In genomic region chr18:36186461-36187137, GRCh38 we compare ENCODE assay signal across 8 cellular contexts. TPM values are rescaled to one million over a fixed set of nuclear protein-coding genes. Genes with fewer than 3 reads are reported as not detected.
DNase-seq lines count a peak whose midpoint lies in the region; FAIRE-seq and TF ChIP-seq lines count a peak whose summit lies in the region.

No MANE protein-coding gene starts in this region.

- no peak for TF ChIP-seq POLR2A in H1 (IDR thresholded peaks at IDR 0.05; ENCODE audit: control extremely low read depth in 1 of 2, low read depth in 2 of 2, low read length in 2 of 2)

- H3K9me3 Mint-ChIP-seq in activated naive CD4-positive, alpha-beta T cell treated with anti-CD3 and anti-CD28 coated beads, Interleukin-2, amount 50 U/mL, for 24 hours = no peaks in the 10 kb centered on the region

- no peak overlapping the region for H3K56ac ChIP-seq in H1 (replicated peaks; ENCODE audit: insufficient read length, low read depth, low read length)

- H2BK5ac ChIP-seq in H1 (ENCODE audit: low read depth, low read length) = no peak overlapping the region

- H3K18ac ChIP-seq in H1 (ENCODE audit: extremely low read depth, low read length) = no peak overlapping the region; the same call in 1 of the 2 replicates

- peak overlapping the region; percentile 75 to 91 for H3K4me2 ChIP-seq in H1 (ENCODE audit: insufficient read depth in 1 of 2, low read depth in 2 of 2, low read length in 2 of 2)

- no peak; a peak in 2 of 4 replicates for TF ChIP-seq RAD21 in H1 (IDR thresholded peaks at IDR 0.05 in 1 of 2, conservative IDR thresholded peaks at IDR 0.05 in 1 of 2; ENCODE audit: low read depth in 2 of 2, low read length in 2 of 2)

- FAIRE-seq in H1 (lab: Jason Lieb, UNC) = no peak

- no peak overlapping the region for H3K27ac Mint-ChIP-seq in activated naive CD4-positive, alpha-beta T cell treated with anti-CD3 and anti-CD28 coated beads, Interleukin-2, amount 50 U/mL, for 24 hours

- no peak overlapping the region for H3K14ac ChIP-seq in H1 (ENCODE audit: insufficient read length)

- no peak overlapping the region for H3K23ac ChIP-seq in H1 (ENCODE audit: insufficient read length)

- H3K4me3 ChIP-seq in H1 (ENCODE audit: extremely low read depth in 1 of 4, insufficient read depth in 2 of 4, low read depth in 3 of 4, low read length in 4 of 4) (peak overlapping the region; percentile 54 to 79 (median 74)), mucosa of stomach (ENCODE audit: low read length) (peak overlapping the region; percentile 62)

- H4K91ac ChIP-seq in H1 (replicated peaks; ENCODE audit: insufficient read length, low read length) = no peak overlapping the region

- no peak overlapping the region for H2BK12ac ChIP-seq in H1 (ENCODE audit: low read depth, low read length)

- H2BK120ac ChIP-seq in H1 (replicated peaks; ENCODE audit: low read depth, low read length) = no peak overlapping the region

- H3K4me3 Mint-ChIP-seq in activated naive CD4-positive, alpha-beta T cell treated with anti-CD3 and anti-CD28 coated beads, Interleukin-2, amount 50 U/mL, for 24 hours = peak overlapping the region; percentile 83

- no peak overlapping the region for H2BK20ac ChIP-seq in H1 (ENCODE audit: low read length)

- no peak overlapping the region for H2AK5ac ChIP-seq in H1 (ENCODE audit: low read depth, low read length)

- peaks cover 3% of the 10 kb centered on the region; the same call in 1 of the 2 replicates for H3K79me1 ChIP-seq in H1 (ENCODE audit: low read depth, low read length)

- H3K27me3 ChIP-seq in H1 (replicated peaks in 1 of 4; ENCODE audit: control insufficient read depth in 3 of 4, extremely low read depth in 1 of 4, insufficient read depth in 3 of 4, low read length in 3 of 4) (peaks cover 0 to 39% (median 27%) of the 10 kb centered on the region in 4 experiments; a peak in 6 of 7 replicates), mucosa of stomach (ENCODE audit: control insufficient read depth, insufficient read depth, low read length) (peaks cover 4% of the 10 kb centered on the region)

- H2BK15ac ChIP-seq in H1 (ENCODE audit: low read length) = no peak overlapping the region

- H3K23me2 ChIP-seq in H1 (ENCODE audit: low read depth, low read length) = peaks cover 15% of the 10 kb centered on the region; the same call in 1 of the 2 replicates

- no peak for DNase-seq in activated naive CD4-positive, alpha-beta T cell (lab: John Stamatoyannopoulos, UW)
- DNase-seq in RWPE1 (ENCODE audit: low spot score) = peak; percentile 13
- peak in 1 of 2 experiments; percentile 74 for DNase-seq in H1 (ENCODE audit: low read depth in 1 of 2, low spot score in 2 of 2)
- DNase-seq in NCI-H82 treated with DMSO at 0.1 percent for 48 hours (lab: John Stamatoyannopoulos, UW; ENCODE audit: unreplicated experiment) = no peak
- no peak for DNase-seq in NK-92 treated with Interleukin-12 subunit alpha and Interleukin-12 subunit beta, amount 100 ng/mL, for 24 hours (lab: John Stamatoyannopoulos, UW)
- no peak for DNase-seq in stimulated activated CD4-positive, alpha-beta T cell treated with anti-CD3 and anti-CD28 coated beads, Interleukin-4, amount 100 ng/mL, for 1 hour

- 0 out of 2 replicates have a peak overlapping the region, but pooled peaks have one; percentile 41 for H4K8ac ChIP-seq in H1 (ENCODE audit: extremely low read depth, insufficient read depth, low read length)

- POLR2A ChIA-PET in RWPE1 (lab: Yijun Ruan, JAX; ENCODE audit: low non-redundant PET) = no interaction called here
- POLR2A ChIA-PET in H1 (lab: Charles Lee; ENCODE audit: partially characterized antibody) = interaction anchor here (0.7 to 6.6 kb wide), 6 partner anchors 12 to 111 kb away, joined by 3 to 56 read pairs (median 11); partner anchors contain the start of genes ELP2, FHOD3 and SLC39A6

- H3K36me3 ChIP-seq in H1 (ENCODE audit: control insufficient read depth in 2 of 4, insufficient read depth in 4 of 4, low read length in 3 of 4) (no peaks in the 10 kb centered on the region), mucosa of stomach (ENCODE audit: control insufficient read depth, insufficient read depth, low read length) (no peaks in the 10 kb centered on the region)

- H3K4me1 Mint-ChIP-seq in activated naive CD4-positive, alpha-beta T cell treated with anti-CD3 and anti-CD28 coated beads, Interleukin-2, amount 50 U/mL, for 24 hours = peaks cover 13% of the 10 kb centered on the region

- CTCF ChIA-PET in RWPE1 (lab: Yijun Ruan, JAX) = interaction anchor here (0.7 kb wide), 1 partner anchor 157 kb away, joined by 4 read pairs; no protein-coding TSS in a partner anchor
- CTCF ChIA-PET in H1 (lab: Charles Lee; ENCODE audit: partially characterized antibody) = interaction anchor here (0.7 to 6.7 kb wide), 5 partner anchors 25 to 97 kb away, joined by 3 to 35 read pairs (median 3); no protein-coding TSS in a partner anchor

- H3K36me3 Mint-ChIP-seq in activated naive CD4-positive, alpha-beta T cell treated with anti-CD3 and anti-CD28 coated beads, Interleukin-2, amount 50 U/mL, for 24 hours = peaks cover 1% of the 10 kb centered on the region

- H3K9me3 ChIP-seq in H1 (ENCODE audit: insufficient read depth in 2 of 2, low read depth in 1 of 2, low read length in 1 of 2) (no peaks in the 10 kb centered on the region), mucosa of stomach (ENCODE audit: control insufficient read depth, low read length) (no peaks in the 10 kb centered on the region)

- H3K4me1 ChIP-seq in H1 (replicated peaks in 1 of 4; ENCODE audit: control insufficient read depth in 3 of 4, insufficient read depth in 4 of 4, low read length in 3 of 4) = peaks cover 3 to 13% (median 8%) of the 10 kb centered on the region in 4 experiments
- H3K4me1 ChIP-seq in mucosa of stomach (ENCODE audit: control insufficient read depth, insufficient read depth, low read length) = peaks cover 14% of the 10 kb centered on the region

- no peak for TF ChIP-seq EP300 in H1 (IDR thresholded peaks at IDR 0.05; ENCODE audit: borderline replicate concordance in 1 of 2, low read depth in 2 of 2, low read length in 2 of 2)

- H3K27ac ChIP-seq in RWPE1 = peak overlapping the region; percentile 93
- H3K27ac ChIP-seq in H1 (ENCODE audit: low read depth, low read length) = no peak overlapping the region

- H3K9ac ChIP-seq in H1 (replicated peaks in 1 of 4; ENCODE audit: extremely low read depth in 1 of 4, low read depth in 3 of 4, low read length in 3 of 4) = peak overlapping the region in 3 of 4 experiments; percentile 65 to 72 (median 66); a peak in 3 of 7 replicates
- peak overlapping the region; percentile 83 for H3K9ac ChIP-seq in mucosa of stomach (ENCODE audit: low read length)

- peaks cover 0 to 2% of the 10 kb centered on the region in 2 experiments for H4K20me1 ChIP-seq in H1 (replicated peaks in 1 of 2; ENCODE audit: control insufficient read depth in 1 of 2, insufficient read depth in 2 of 2, low read length in 2 of 2)

- peaks cover 0 to 13% of the 10 kb centered on the region in 2 experiments; a peak in 1 of 4 replicates for H3K79me2 ChIP-seq in H1 (ENCODE audit: control insufficient read depth in 1 of 2, insufficient read depth in 2 of 2, low read length in 2 of 2)

- peak overlapping the region; percentile 67; the same call in 1 of the 2 replicates for H2AFZ ChIP-seq in H1 (ENCODE audit: low read length)

- no peak overlapping the region for H3K4ac ChIP-seq in H1 (replicated peaks; ENCODE audit: insufficient read length, low read depth, low read length)

- no peak for TF ChIP-seq CTCF in RWPE1 (conservative IDR thresholded peaks at IDR 0.05; ENCODE audit: low read depth)
- no peak for TF ChIP-seq CTCF in H1 (IDR thresholded peaks at IDR 0.05; ENCODE audit: control extremely low read depth in 1 of 3, insufficient read depth in 1 of 3, low read depth in 1 of 3, low read length in 3 of 3)

- WGBS in H1 (ENCODE audit: extremely low coverage in 1 of 2, insufficient coverage in 1 of 2, insufficient read length in 1 of 2, insufficient replicate concordance in 2 of 2, low coverage in 1 of 2, low lambda C conversion rate in 2 of 2, missing lambda C conversion rate in 1 of 2), 2 experiments = 11% methylated on average over 21 of the region's 42 CpGs; no CpG with 5 or more reads in 1 of the 2 experiments

- no peak overlapping the region for H4K5ac ChIP-seq in H1 (ENCODE audit: insufficient read length, low read depth, low read length)

- peaks cover 16% of the 10 kb centered on the region for H3K27me3 Mint-ChIP-seq in activated naive CD4-positive, alpha-beta T cell treated with anti-CD3 and anti-CD28 coated beads, Interleukin-2, amount 50 U/mL, for 24 hours

RNA-seq across cellular contexts. Expression of gene MOCOS, which starts 0.7 kb away (rescaled TPM):
- 5.8 and 6.5 TPM in 2 replicates for total RNA-seq in H1 (2021; fragmentation: NEBNext Ultra II Directional; extraction: Animal tissue kit (Norgen Biotek cat#: 25700))
- 4.7 and 4.8 TPM in 2 replicates for polyA plus RNA-seq in H1 (2011; rRNA removed)
- polyA plus RNA-seq in H1 (2011; cell fraction: cytosol; rRNA removed) = 4.5 TPM
- polyA plus RNA-seq in H1 (2011; cell fraction: nucleus; rRNA removed) = 10.3 TPM
- polyA plus RNA-seq in H1 (2012, experiment 1 of 2) = 4.7 to 6.5 TPM (median 5.0 TPM) in 4 replicates
- 2.5 TPM for polyA plus RNA-seq in H1 (2012, experiment 2 of 2)
- 2.5 TPM for polyA plus RNA-seq in H1 (2013, experiment 1 of 2)
- 2.4 TPM for polyA plus RNA-seq in H1 (2013, experiment 2 of 2)
- 13.7 and 15.0 TPM in 2 replicates for polyA minus RNA-seq in H1 (2011; rRNA and poly(A)+ RNA removed)
- 5.4 TPM for polyA minus RNA-seq in H1 (2011; cell fraction: cytosol; rRNA and poly(A)+ RNA removed)
- 9.7 TPM for polyA minus RNA-seq in H1 (2011; cell fraction: nucleus; rRNA and poly(A)+ RNA removed)

RNA-seq across cellular contexts. Expression of gene ELP2, which starts 56.9 kb away (rescaled TPM):
- total RNA-seq in H1 (2021; fragmentation: NEBNext Ultra II Directional; extraction: Animal tissue kit (Norgen Biotek cat#: 25700)) = 156 and 165 TPM in 2 replicates
- 45.3 and 55.8 TPM in 2 replicates for polyA plus RNA-seq in H1 (2011; rRNA removed)
- polyA plus RNA-seq in H1 (2011; cell fraction: cytosol; rRNA removed) = 67.3 TPM
- polyA plus RNA-seq in H1 (2011; cell fraction: nucleus; rRNA removed) = 120 TPM
- 137 to 158 TPM (median 144 TPM) in 4 replicates for polyA plus RNA-seq in H1 (2012, experiment 1 of 2)
- 10.1 TPM for polyA plus RNA-seq in H1 (2012, experiment 2 of 2)
- polyA plus RNA-seq in H1 (2013, experiment 1 of 2) = 80.7 TPM
- 82.7 TPM for polyA plus RNA-seq in H1 (2013, experiment 2 of 2)
- polyA minus RNA-seq in H1 (2011; rRNA and poly(A)+ RNA removed) = 208 and 245 TPM in 2 replicates
- polyA minus RNA-seq in H1 (2011; cell fraction: cytosol; rRNA and poly(A)+ RNA removed) = 67.2 TPM
- 132 TPM for polyA minus RNA-seq in H1 (2011; cell fraction: nucleus; rRNA and poly(A)+ RNA removed)

RNA-seq across cellular contexts. Expression of gene SLC39A6, which starts 57.5 kb away (rescaled TPM):
- 36.8 and 37.2 TPM in 2 replicates for total RNA-seq in H1 (2021; fragmentation: NEBNext Ultra II Directional; extraction: Animal tissue kit (Norgen Biotek cat#: 25700))
- 28.5 and 55.4 TPM in 2 replicates for polyA plus RNA-seq in H1 (2011; rRNA removed)
- polyA plus RNA-seq in H1 (2011; cell fraction: cytosol; rRNA removed) = 49.2 TPM
- polyA plus RNA-seq in H1 (2011; cell fraction: nucleus; rRNA removed) = 36.1 TPM
- polyA plus RNA-seq in H1 (2012, experiment 1 of 2) = 31.6 to 45.2 TPM (median 39.5 TPM) in 4 replicates
- 1.6 TPM for polyA plus RNA-seq in H1 (2012, experiment 2 of 2)
- 46.3 TPM for polyA plus RNA-seq in H1 (2013, experiment 1 of 2)
- 54.4 TPM for polyA plus RNA-seq in H1 (2013, experiment 2 of 2)
- 76.3 and 104 TPM in 2 replicates for polyA minus RNA-seq in H1 (2011; rRNA and poly(A)+ RNA removed)
- 23.3 TPM for polyA minus RNA-seq in H1 (2011; cell fraction: cytosol; rRNA and poly(A)+ RNA removed)
- polyA minus RNA-seq in H1 (2011; cell fraction: nucleus; rRNA and poly(A)+ RNA removed) = 37.4 TPM
